1 cellular context compared by ENCODE assay signal in the genomic region with DNA sequence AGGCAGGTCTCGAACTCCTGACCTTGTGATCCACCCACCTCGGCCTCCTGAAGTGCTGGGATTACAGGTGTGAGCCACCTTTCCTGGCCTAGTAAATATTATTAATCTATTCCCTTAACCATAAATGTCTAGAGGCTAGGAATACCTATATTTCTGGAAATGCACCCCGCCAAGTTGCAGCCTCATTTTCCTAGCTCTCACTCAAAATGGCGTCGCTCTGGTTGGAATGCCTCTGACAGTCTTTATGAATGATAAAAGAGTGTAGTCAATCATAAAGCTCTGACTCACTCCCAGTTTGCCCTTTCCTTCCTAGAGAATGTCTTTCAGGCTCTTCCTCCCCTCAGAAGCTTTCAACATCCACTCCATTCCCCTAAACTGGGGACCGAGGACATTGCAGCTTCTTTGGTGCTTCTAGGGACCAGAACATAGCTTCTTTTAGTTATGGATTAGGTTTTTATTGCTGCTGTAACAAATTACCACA.
TF ChIP-seq lines count a peak whose summit lies in the region.

No MANE protein-coding gene starts in this region.

TF ChIP-seq in GM23338, 12 proteins besides CTCF, POLR2A, EP300 and RAD21:
- TF ChIP-seq EZH2 (IDR thresholded peaks at IDR 0.05; ENCODE audit: low read depth, unreplicated experiment) (no peak), EZH2phosphoT487 (IDR thresholded peaks at IDR 0.05; ENCODE audit: unreplicated experiment) (no peak)
- TF ChIP-seq, protein P1, sequence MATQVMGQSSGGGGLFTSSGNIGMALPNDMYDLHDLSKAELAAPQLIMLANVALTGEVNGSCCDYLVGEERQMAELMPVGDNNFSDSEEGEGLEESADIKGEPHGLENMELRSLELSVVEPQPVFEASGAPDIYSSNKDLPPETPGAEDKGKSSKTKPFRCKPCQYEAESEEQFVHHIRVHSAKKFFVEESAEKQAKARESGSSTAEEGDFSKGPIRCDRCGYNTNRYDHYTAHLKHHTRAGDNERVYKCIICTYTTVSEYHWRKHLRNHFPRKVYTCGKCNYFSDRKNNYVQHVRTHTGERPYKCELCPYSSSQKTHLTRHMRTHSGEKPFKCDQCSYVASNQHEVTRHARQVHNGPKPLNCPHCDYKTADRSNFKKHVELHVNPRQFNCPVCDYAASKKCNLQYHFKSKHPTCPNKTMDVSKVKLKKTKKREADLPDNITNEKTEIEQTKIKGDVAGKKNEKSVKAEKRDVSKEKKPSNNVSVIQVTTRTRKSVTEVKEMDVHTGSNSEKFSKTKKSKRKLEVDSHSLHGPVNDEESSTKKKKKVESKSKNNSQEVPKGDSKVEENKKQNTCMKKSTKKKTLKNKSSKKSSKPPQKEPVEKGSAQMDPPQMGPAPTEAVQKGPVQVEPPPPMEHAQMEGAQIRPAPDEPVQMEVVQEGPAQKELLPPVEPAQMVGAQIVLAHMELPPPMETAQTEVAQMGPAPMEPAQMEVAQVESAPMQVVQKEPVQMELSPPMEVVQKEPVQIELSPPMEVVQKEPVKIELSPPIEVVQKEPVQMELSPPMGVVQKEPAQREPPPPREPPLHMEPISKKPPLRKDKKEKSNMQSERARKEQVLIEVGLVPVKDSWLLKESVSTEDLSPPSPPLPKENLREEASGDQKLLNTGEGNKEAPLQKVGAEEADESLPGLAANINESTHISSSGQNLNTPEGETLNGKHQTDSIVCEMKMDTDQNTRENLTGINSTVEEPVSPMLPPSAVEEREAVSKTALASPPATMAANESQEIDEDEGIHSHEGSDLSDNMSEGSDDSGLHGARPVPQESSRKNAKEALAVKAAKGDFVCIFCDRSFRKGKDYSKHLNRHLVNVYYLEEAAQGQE (IDR thresholded peaks at IDR 0.05; ENCODE audit: unreplicated experiment) = no peak
- TF ChIP-seq, protein P2, sequence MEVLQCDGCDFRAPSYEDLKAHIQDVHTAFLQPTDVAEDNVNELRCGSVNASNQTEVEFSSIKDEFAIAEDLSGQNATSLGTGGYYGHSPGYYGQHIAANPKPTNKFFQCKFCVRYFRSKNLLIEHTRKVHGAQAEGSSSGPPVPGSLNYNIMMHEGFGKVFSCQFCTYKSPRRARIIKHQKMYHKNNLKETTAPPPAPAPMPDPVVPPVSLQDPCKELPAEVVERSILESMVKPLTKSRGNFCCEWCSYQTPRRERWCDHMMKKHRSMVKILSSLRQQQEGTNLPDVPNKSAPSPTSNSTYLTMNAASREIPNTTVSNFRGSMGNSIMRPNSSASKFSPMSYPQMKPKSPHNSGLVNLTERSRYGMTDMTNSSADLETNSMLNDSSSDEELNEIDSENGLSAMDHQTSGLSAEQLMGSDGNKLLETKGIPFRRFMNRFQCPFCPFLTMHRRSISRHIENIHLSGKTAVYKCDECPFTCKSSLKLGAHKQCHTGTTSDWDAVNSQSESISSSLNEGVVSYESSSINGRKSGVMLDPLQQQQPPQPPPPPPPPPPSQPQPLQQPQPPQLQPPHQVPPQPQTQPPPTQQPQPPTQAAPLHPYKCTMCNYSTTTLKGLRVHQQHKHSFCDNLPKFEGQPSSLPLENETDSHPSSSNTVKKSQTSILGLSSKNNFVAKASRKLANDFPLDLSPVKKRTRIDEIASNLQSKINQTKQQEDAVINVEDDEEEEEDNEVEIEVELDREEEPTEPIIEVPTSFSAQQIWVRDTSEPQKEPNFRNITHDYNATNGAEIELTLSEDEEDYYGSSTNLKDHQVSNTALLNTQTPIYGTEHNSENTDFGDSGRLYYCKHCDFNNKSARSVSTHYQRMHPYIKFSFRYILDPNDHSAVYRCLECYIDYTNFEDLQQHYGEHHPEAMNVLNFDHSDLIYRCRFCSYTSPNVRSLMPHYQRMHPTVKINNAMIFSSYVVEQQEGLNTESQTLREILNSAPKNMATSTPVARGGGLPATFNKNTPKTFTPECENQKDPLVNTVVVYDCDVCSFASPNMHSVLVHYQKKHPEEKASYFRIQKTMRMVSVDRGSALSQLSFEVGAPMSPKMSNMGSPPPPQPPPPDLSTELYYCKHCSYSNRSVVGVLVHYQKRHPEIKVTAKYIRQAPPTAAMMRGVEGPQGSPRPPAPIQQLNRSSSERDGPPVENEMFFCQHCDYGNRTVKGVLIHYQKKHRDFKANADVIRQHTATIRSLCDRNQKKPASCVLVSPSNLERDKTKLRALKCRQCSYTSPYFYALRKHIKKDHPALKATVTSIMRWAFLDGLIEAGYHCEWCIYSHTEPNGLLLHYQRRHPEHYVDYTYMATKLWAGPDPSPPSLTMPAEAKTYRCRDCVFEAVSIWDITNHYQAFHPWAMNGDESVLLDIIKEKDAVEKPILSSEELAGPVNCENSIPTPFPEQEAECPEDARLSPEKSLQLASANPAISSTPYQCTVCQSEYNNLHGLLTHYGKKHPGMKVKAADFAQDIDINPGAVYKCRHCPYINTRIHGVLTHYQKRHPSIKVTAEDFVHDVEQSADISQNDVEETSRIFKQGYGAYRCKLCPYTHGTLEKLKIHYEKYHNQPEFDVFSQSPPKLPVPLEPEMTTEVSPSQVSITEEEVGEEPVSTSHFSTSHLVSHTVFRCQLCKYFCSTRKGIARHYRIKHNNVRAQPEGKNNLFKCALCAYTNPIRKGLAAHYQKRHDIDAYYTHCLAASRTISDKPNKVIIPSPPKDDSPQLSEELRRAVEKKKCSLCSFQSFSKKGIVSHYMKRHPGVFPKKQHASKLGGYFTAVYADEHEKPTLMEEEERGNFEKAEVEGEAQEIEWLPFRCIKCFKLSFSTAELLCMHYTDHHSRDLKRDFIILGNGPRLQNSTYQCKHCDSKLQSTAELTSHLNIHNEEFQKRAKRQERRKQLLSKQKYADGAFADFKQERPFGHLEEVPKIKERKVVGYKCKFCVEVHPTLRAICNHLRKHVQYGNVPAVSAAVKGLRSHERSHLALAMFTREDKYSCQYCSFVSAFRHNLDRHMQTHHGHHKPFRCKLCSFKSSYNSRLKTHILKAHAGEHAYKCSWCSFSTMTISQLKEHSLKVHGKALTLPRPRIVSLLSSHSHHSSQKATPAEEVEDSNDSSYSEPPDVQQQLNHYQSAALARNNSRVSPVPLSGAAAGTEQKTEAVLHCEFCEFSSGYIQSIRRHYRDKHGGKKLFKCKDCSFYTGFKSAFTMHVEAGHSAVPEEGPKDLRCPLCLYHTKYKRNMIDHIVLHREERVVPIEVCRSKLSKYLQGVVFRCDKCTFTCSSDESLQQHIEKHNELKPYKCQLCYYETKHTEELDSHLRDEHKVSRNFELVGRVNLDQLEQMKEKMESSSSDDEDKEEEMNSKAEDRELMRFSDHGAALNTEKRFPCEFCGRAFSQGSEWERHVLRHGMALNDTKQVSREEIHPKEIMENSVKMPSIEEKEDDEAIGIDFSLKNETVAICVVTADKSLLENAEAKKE (CRISPR knock-in tag; IDR thresholded peaks at IDR 0.05) = no peak
